1 cellular context compared by ENCODE assay signal in genomic region chrX:19121466-19121865, GRCh38.
TF ChIP-seq lines count a peak whose summit lies in the region.

No MANE protein-coding gene starts in this region.

TF ChIP-seq in SK-N-SH treated with all-trans-retinoic acid at 6 μM for 48 hours, 23 proteins besides CTCF, POLR2A, EP300 and RAD21 (continued from another document):
- TF ChIP-seq CREB5 (CRISPR knock-in tag; IDR thresholded peaks at IDR 0.05; ENCODE audit: low read depth): no peak
- TF ChIP-seq BACH2 (CRISPR knock-in tag; IDR thresholded peaks at IDR 0.05; ENCODE audit: borderline replicate concordance): no peak
- no peak for TF ChIP-seq TSHZ2 (CRISPR knock-in tag; IDR thresholded peaks at IDR 0.05)
- no peak for TF ChIP-seq ZNF8 (CRISPR knock-in tag; IDR thresholded peaks at IDR 0.05)
- TF ChIP-seq, protein P1, sequence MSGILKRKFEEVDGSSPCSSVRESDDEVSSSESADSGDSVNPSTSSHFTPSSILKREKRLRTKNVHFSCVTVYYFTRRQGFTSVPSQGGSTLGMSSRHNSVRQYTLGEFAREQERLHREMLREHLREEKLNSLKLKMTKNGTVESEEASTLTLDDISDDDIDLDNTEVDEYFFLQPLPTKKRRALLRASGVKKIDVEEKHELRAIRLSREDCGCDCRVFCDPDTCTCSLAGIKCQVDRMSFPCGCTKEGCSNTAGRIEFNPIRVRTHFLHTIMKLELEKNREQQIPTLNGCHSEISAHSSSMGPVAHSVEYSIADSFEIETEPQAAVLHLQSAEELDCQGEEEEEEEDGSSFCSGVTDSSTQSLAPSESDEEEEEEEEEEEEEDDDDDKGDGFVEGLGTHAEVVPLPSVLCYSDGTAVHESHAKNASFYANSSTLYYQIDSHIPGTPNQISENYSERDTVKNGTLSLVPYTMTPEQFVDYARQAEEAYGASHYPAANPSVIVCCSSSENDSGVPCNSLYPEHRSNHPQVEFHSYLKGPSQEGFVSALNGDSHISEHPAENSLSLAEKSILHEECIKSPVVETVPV (CRISPR knock-in tag; IDR thresholded peaks at IDR 0.05): no peak
- TF ChIP-seq OSR1 (CRISPR knock-in tag; IDR thresholded peaks at IDR 0.05): no peak
